In genomic region chr6:30102701-30103629, GRCh38 we compare ENCODE assay signal across 8 cellular contexts. TPM values are rescaled to one million over a fixed set of nuclear protein-coding genes. Genes with fewer than 3 reads are reported as not detected.
DNase-seq lines count a peak whose midpoint lies in the region; ATAC-seq, FAIRE-seq and TF ChIP-seq lines count a peak whose summit lies in the region.

No MANE protein-coding gene starts in this region.

- H3K4me1 ChIP-seq in kidney (ENCODE audit: control insufficient read depth in 1 of 2, insufficient read depth in 1 of 2, low read depth in 1 of 2, low read length in 2 of 2): peaks cover 13 to 23% of the 10 kb centered on the region in 2 donors

- peaks cover 46% of the 10 kb centered on the region for H3K27me3 Mint-ChIP-seq in activated B cell treated with CpG ODN at 0.5 μM for 24 hours

- H3K9ac ChIP-seq in kidney (ENCODE audit: low read length in 2 of 2): peak overlapping the region in 1 of 2 donors; percentile 35

- FAIRE-seq in kidney (lab: Jason Lieb, UNC): no peak

- POLR2A ChIA-PET in GM10248 (lab: Yijun Ruan, JAX) (interaction anchor here (0.9 kb wide), 1 partner anchor 27 kb away, joined by 3 read pairs; no protein-coding TSS in a partner anchor), activated B cell treated with CpG ODN at 0.5 μM for 24 hours (lab: Charles Lee) (interaction anchor here (0.5 to 2.6 kb wide), 11 partner anchors 11 to 1941 kb away, joined by 3 to 20 read pairs (median 4); partner anchors contain the start of genes POLR1H and PPP1R11)

- peak overlapping the region; percentile 70 for H3K27ac Mint-ChIP-seq in activated B cell treated with CpG ODN at 0.5 μM for 24 hours

- intact Hi-C loops in activated B cell treated with CpG ODN at 0.5 μM for 24 hours (cut with micrococcal nuclease): loop anchor here (1.0 to 5.0 kb wide), 7 partner anchors 28 to 294 kb away; partner anchors contain the start of genes PPP1R11 and TRIM26
- intact Hi-C loops in kidney (cut with DNase I): no loop called here

- H3K4me3 Mint-ChIP-seq in activated B cell treated with CpG ODN at 0.5 μM for 24 hours: peak overlapping the region; percentile 89

- H3K27ac ChIP-seq in kidney (ENCODE audit: low read depth in 2 of 2, low read length in 2 of 2): peak overlapping the region in 1 of 2 donors; percentile 25

- peak overlapping the region; percentile 49 to 58 for H3K4me3 ChIP-seq in kidney (ENCODE audit: low read length in 2 of 2)

- H3K36me3 Mint-ChIP-seq in activated B cell treated with CpG ODN at 0.5 μM for 24 hours (ENCODE audit: low read depth): no peaks in the 10 kb centered on the region

- CTCF ChIA-PET in GM10248 (lab: Yijun Ruan, JAX): interaction anchor here (0.6 to 8.6 kb wide), 31 partner anchors 10 to 350 kb away, joined by 3 to 313 read pairs (median 4); partner anchors contain the start of genes POLR1H, TRIM31 and TRIM40
- CTCF ChIA-PET in activated B cell treated with CpG ODN at 0.5 μM for 24 hours (lab: Charles Lee): interaction anchor here (0.7 to 5.7 kb wide), 15 partner anchors 8 to 365 kb away, joined by 3 to 138 read pairs (median 4); partner anchors contain the start of genes POLR1H and PPP1R11

- ATAC-seq in HG03066 (IDR thresholded peaks at IDR 0.05; ENCODE audit: low read depth, unreplicated experiment) (peak; percentile 50), activated B cell treated with CpG ODN at 0.5 μM for 24 hours (ENCODE audit: low read depth) (peak; percentile 83), GM19324 (IDR thresholded peaks at IDR 0.05; ENCODE audit: low FRiP score, unreplicated experiment) (no peak)

- H3K4me1 Mint-ChIP-seq in activated B cell treated with CpG ODN at 0.5 μM for 24 hours: peaks cover 38% of the 10 kb centered on the region

- DNase-seq in GM10248 (ENCODE audit: extremely low spot score): peak; percentile 89
- DNase-seq in NCI-H2227 (lab: John Stamatoyannopoulos, UW; ENCODE audit: unreplicated experiment): peak; percentile 91
- peak; percentile 68 for DNase-seq in activated B cell treated with CpG ODN at 0.5 μM for 24 hours
- peak; percentile 78 for DNase-seq in central memory CD4-positive, alpha-beta T cell
- DNase-seq in kidney: peak; percentile 90
- peak; percentile 73 for DNase-seq in stimulated activated CD4-positive, alpha-beta T cell treated with anti-CD3 and anti-CD28 coated beads, Interleukin-12 subunit alpha, Interleukin-12 subunit beta, amount 100 ng/mL, for 4 hours

- H3K9me3 ChIP-seq in kidney (ENCODE audit: control insufficient read depth in 1 of 2, low read length in 2 of 2): no peaks in the 10 kb centered on the region

- no peaks in the 10 kb centered on the region for H3K9me3 Mint-ChIP-seq in activated B cell treated with CpG ODN at 0.5 μM for 24 hours

- TF ChIP-seq CTCF in GM10248 (IDR thresholded peaks at IDR 0.05; ENCODE audit: control extremely low read depth, extremely low read depth, low read depth, missing control alignments) (peak; percentile 98), activated B cell treated with CpG ODN at 0.5 μM for 24 hours (IDR thresholded peaks at IDR 0.05) (peak; percentile 41), kidney (IDR thresholded peaks at IDR 0.05; ENCODE audit: borderline replicate concordance, extremely low read depth, insufficient read depth) (peak; percentile 98)

- H3K36me3 ChIP-seq in kidney (ENCODE audit: control insufficient read depth in 1 of 2, insufficient read depth in 2 of 2, low read length in 2 of 2): no peaks in the 10 kb centered on the region

RNA-seq across cellular contexts. Expression of gene TRIM31, which starts 9.9 kb away (rescaled TPM):
- total RNA-seq in activated B cell treated with CpG ODN at 0.5 μM for 24 hours (not detected in 2 replicates), kidney (0.22 TPM)
- polyA plus RNA-seq in kidney (ENCODE audit: insufficient read depth, low read depth, low replicate concordance): 0.26 TPM

RNA-seq across cellular contexts. Expression of gene RNF39, which starts 27.4 kb away (rescaled TPM):
- not detected in 2 replicates for total RNA-seq in activated B cell treated with CpG ODN at 0.5 μM for 24 hours
- 1.3 TPM for total RNA-seq in kidney
- not detected for polyA plus RNA-seq in kidney (ENCODE audit: insufficient read depth, low read depth, low replicate concordance)

RNA-seq across cellular contexts. Expression of gene TRIM40, which starts 33.0 kb away (rescaled TPM):
- total RNA-seq in activated B cell treated with CpG ODN at 0.5 μM for 24 hours: not detected in 2 replicates
- total RNA-seq in kidney: not detected
- not detected for polyA plus RNA-seq in kidney (ENCODE audit: insufficient read depth, low read depth, low replicate concordance)

RNA-seq across cellular contexts. Expression of gene PPP1R11, which starts 36.0 kb away (rescaled TPM):
- total RNA-seq in activated B cell treated with CpG ODN at 0.5 μM for 24 hours (43.0 and 43.1 TPM in 2 replicates), kidney (71.6 TPM)
- 78.3 TPM for polyA plus RNA-seq in kidney (ENCODE audit: insufficient read depth, low read depth, low replicate concordance)

RNA-seq across cellular contexts. Expression of gene POLR1H, which starts 41.9 kb away (rescaled TPM):
- total RNA-seq in activated B cell treated with CpG ODN at 0.5 μM for 24 hours (44.1 and 50.5 TPM in 2 replicates), kidney (23.3 TPM)
- polyA plus RNA-seq in kidney (ENCODE audit: insufficient read depth, low read depth, low replicate concordance): 52.8 TPM

Comparison
In these comparisons a context has a peak if more than half of its experiments do, and no peak if none do; other contexts are left out.
1. CTCF ChIP-seq: peak in every context shown above with its lines; median percentile 98 in GM10248; 98 in kidney; 41 in activated B cell treated with CpG ODN at 0.5 μM for 24 hours.